ENCODE assay signal across 34 cellular contexts in the genomic region with DNA sequence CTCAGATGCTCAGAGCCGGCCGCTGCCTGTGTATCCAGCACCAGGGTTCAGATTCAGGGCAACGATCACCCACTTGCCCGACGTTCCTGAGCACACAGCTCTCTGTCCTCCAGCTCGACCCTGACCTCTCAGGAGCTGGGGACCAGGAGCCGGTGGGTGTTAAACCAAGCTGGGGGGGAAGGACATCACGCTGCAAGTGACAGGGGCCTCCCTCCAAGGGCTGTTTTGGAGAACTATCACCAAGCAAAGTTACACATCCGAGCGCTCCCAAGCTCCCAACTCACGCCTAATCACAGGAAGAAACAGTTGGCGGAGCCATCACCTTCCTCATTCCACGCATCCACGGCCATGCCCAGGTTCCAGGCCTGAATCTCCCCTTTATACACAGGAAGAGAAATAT.
"Had no signal": no experiment of that assay in that cellular context is flagged by ENCODE, and none has a peak within 500 bp of the region (broad histone marks: within the 10 kb centered on the region; RNA-seq: fewer than 3 reads in every experiment).

No MANE protein-coding gene starts in this region.

- H3K27ac ChIP-seq: adrenal gland, ascending aorta, cardiac muscle cell, VCaP had no signal

- H3K9me3 ChIP-seq: adrenal gland, ascending aorta had no signal

- ATAC-seq: activated CD8-positive, alpha-beta T cell treated with anti-CD3 and anti-CD28 coated beads for 36 hours; activated naive CD4-positive, alpha-beta T cell treated with anti-CD3 and anti-CD28 coated beads, Interleukin-2, amount 50 U/mL, for 72 hours; activated T-cell treated with anti-CD3 and anti-CD28 coated beads, Interleukin-2, amount 50 U/mL, for 4 hours; activated T-cell treated with anti-CD3 and anti-CD28 coated beads, Interleukin-2, amount 50 U/mL, for 72 hours; activated T-helper 17 cell treated with anti-CD3 and anti-CD28 coated beads, Interleukin-2, amount 50 U/mL, for 72 hours had no signal

- H3K36me3 ChIP-seq: adrenal gland, ascending aorta, cardiac muscle cell had no signal

- H3K4me3 ChIP-seq: adrenal gland, ascending aorta, cardiac muscle cell had no signal

- H3K4me1 ChIP-seq: adrenal gland, ascending aorta had no signal

- H3K27me3 ChIP-seq: adrenal gland, ascending aorta, cardiac muscle cell had no signal

- FAIRE-seq: bronchial epithelial cell, TTC549 had no signal

- DNase-seq: activated B cell treated with CpG ODN at 0.5 μM for 24 hours; activated CD4-positive, alpha-beta memory T cell treated with anti-CD3 and anti-CD28 coated beads for 36 hours; activated CD4-positive, alpha-beta T cell treated with anti-CD3 and anti-CD28 coated beads for 4 hours; activated CD4-positive, alpha-beta T cell treated with anti-CD3 and anti-CD28 coated beads, Interleukin-2, amount 10 ng/mL, durations not matched to agents 24 days and 14 days; activated CD4-positive, alpha-beta T cell treated with anti-CD3 and anti-CD28 coated beads, Interleukin-2, amount 50 U/mL, for 1 hour; activated CD4-positive, alpha-beta T cell treated with anti-CD3 and anti-CD28 coated beads, Interleukin-2, amount 50 U/mL, for 4 hours; activated CD4-positive, CD25-positive, alpha-beta regulatory T cell treated with anti-CD3 and anti-CD28 coated beads, Interleukin-2, amount 50 U/mL, for 72 hours; activated CD8-positive, alpha-beta memory T cell treated with anti-CD3 and anti-CD28 coated beads, Interleukin-2, amount 50 U/mL, for 4 hours; activated CD8-positive, alpha-beta T cell treated with anti-CD3 and anti-CD28 coated beads for 36 hours; activated effector memory CD4-positive, alpha-beta T cell treated with anti-CD3 and anti-CD28 coated beads, Interleukin-2, amount 50 U/mL, for 16 hours; activated gamma-delta T cell treated with Interleukin-2 at 50 U/mL for 16 hours; activated naive CD4-positive, alpha-beta T cell; activated naive CD4-positive, alpha-beta T cell treated with anti-CD3 and anti-CD28 coated beads for 36 hours; activated naive CD4-positive, alpha-beta T cell treated with anti-CD3 and anti-CD28 coated beads, Interleukin-2, amount 50 U/mL, for 16 hours; activated naive CD8-positive, alpha-beta T cell treated with anti-CD3 and anti-CD28 coated beads for 36 hours; activated T-cell treated with anti-CD3 and anti-CD28 coated beads for 4 hours; activated T-cell treated with anti-CD3 and anti-CD28 coated beads, Interleukin-2, amount 50 U/mL, for 1 hour; activated T-cell treated with anti-CD3 and anti-CD28 coated beads, Interleukin-2, amount 50 U/mL, for 4 hours; activated T-cell treated with anti-CD3 and anti-CD28 coated beads, Interleukin-2, amount 50 U/mL, for 72 hours; adrenal gland; amniotic stem cell; anterior cingulate cortex; caudate nucleus; cerebellar nuclear complex; T-helper 1 cell; T-helper 2 cell; T-helper 9 cell had no signal
